Comparison of ENCODE assay signal across 1 cellular context in genomic region chr12:112924986-112925385, GRCh38.
TF ChIP-seq lines count a peak whose summit lies in the region.

No MANE protein-coding gene starts in this region.

TF ChIP-seq in K562, 482 proteins besides CTCF, POLR2A, EP300 and RAD21:
- TF ChIP-seq KLF13 (tag; IDR thresholded peaks at IDR 0.05; ENCODE audit: borderline replicate concordance, low read depth) (no peak), CBFA2T2 (conservative IDR thresholded peaks at IDR 0.05) (no peak), ZC3H11A (IDR thresholded peaks at IDR 0.05; ENCODE audit: low read depth, low read length) (no peak), ZNF41 (CRISPR knock-in tag; conservative IDR thresholded peaks at IDR 0.05) (no peak), CREB3 (tag; conservative IDR thresholded peaks at IDR 0.05; ENCODE audit: low read depth) (no peak)
TF ChIP-seq in K562: peak in this region for 0.
